Comparison of ENCODE assay signal across 22 cellular contexts in genomic region chr1:209736467-209737117, GRCh38. TPM values are rescaled to one million over a fixed set of nuclear protein-coding genes. Genes with fewer than 3 reads are reported as not detected.
A peak's percentile ranks its signal among the peaks of the same experiment; 100 is the strongest.
DNase-seq lines count a peak whose midpoint lies in the region; ATAC-seq and TF ChIP-seq lines count a peak whose summit lies in the region.
"Had no signal": no experiment of that assay in that cellular context is flagged by ENCODE, and none has a peak within 500 bp of the region (broad histone marks: within the 10 kb centered on the region; RNA-seq: fewer than 3 reads in every experiment).

No MANE protein-coding gene starts in this region.

- ATAC-seq in activated CD8-positive, alpha-beta T cell treated with anti-CD3 and anti-CD28 coated beads for 36 hours = peak; percentile 61
- no peak for ATAC-seq in activated CD8-positive, alpha-beta T cell treated with anti-CD3 and anti-CD28 coated beads, Interleukin-2, amount 10 ng/mL, durations not matched to agents 7 days and 5 days
- peak; percentile 79 for ATAC-seq in activated T-helper 17 cell treated with anti-CD3 and anti-CD28 coated beads, Interleukin-2, amount 50 U/mL, for 72 hours (replicated peaks)
- peak; percentile 86 for ATAC-seq in stimulated activated effector memory CD8-positive, alpha-beta T cell treated with anti-CD3 and anti-CD28 coated beads, Interleukin-12 subunit alpha, Interleukin-12 subunit beta, amount 100 ng/mL, for 72 hours
- ATAC-seq in Right ventricle myocardium superior (ENCODE audit: poor library complexity) (no peak), PC-3 (no peak)
- ATAC-seq: Panc1 had no signal

- H4K20me1 ChIP-seq in GM23248 (ENCODE audit: insufficient read depth) (no peaks in the 10 kb centered on the region), PC-3 (ENCODE audit: low read length) (no peaks in the 10 kb centered on the region)

- H3K36me3 Mint-ChIP-seq in activated CD8-positive, alpha-beta T cell treated with anti-CD3 and anti-CD28 coated beads for 36 hours (ENCODE audit: low read depth) = no peaks in the 10 kb centered on the region
- H3K36me3 Mint-ChIP-seq in activated CD8-positive, alpha-beta T cell treated with anti-CD3 and anti-CD28 coated beads, Interleukin-2, amount 10 ng/mL, durations not matched to agents 7 days and 5 days (ENCODE audit: low read depth) = no peaks in the 10 kb centered on the region
- H3K36me3 Mint-ChIP-seq in activated T-helper 17 cell treated with anti-CD3 and anti-CD28 coated beads, Interleukin-2, amount 50 U/mL, for 72 hours (ENCODE audit: low read depth) = peaks cover 8% of the 10 kb centered on the region
- no peaks in the 10 kb centered on the region for H3K36me3 Mint-ChIP-seq in stimulated activated effector memory CD8-positive, alpha-beta T cell treated with anti-CD3 and anti-CD28 coated beads, Interleukin-12 subunit alpha, Interleukin-12 subunit beta, amount 100 ng/mL, for 72 hours

- no peak for TF ChIP-seq CTCF in activated CD8-positive, alpha-beta T cell treated with anti-CD3 and anti-CD28 coated beads for 36 hours (IDR thresholded peaks at IDR 0.05)
- no peak for TF ChIP-seq CTCF in PC-3 (conservative IDR thresholded peaks at IDR 0.05; ENCODE audit: low read depth, low read length)

- H3K27me3 Mint-ChIP-seq in activated CD8-positive, alpha-beta T cell treated with anti-CD3 and anti-CD28 coated beads for 36 hours = no peaks in the 10 kb centered on the region
- H3K27me3 Mint-ChIP-seq in activated CD8-positive, alpha-beta T cell treated with anti-CD3 and anti-CD28 coated beads, Interleukin-2, amount 10 ng/mL, durations not matched to agents 7 days and 5 days (ENCODE audit: low read depth) = no peaks in the 10 kb centered on the region
- H3K27me3 Mint-ChIP-seq in activated T-helper 17 cell treated with anti-CD3 and anti-CD28 coated beads, Interleukin-2, amount 50 U/mL, for 72 hours = no peaks in the 10 kb centered on the region
- H3K27me3 Mint-ChIP-seq: CD4-positive, alpha-beta T cell had no signal

- no peak overlapping the region for H2AFZ ChIP-seq in GM23248
- no peak overlapping the region for H2AFZ ChIP-seq in PC-3 (ENCODE audit: low read length)

- peaks cover 41% of the 10 kb centered on the region for H3K4me1 Mint-ChIP-seq in activated CD8-positive, alpha-beta T cell treated with anti-CD3 and anti-CD28 coated beads for 36 hours (ENCODE audit: low read depth)
- H3K4me1 Mint-ChIP-seq in activated CD8-positive, alpha-beta T cell treated with anti-CD3 and anti-CD28 coated beads, Interleukin-2, amount 10 ng/mL, durations not matched to agents 7 days and 5 days (ENCODE audit: low read depth) = peaks cover 3% of the 10 kb centered on the region
- H3K4me1 Mint-ChIP-seq in activated T-helper 17 cell treated with anti-CD3 and anti-CD28 coated beads, Interleukin-2, amount 50 U/mL, for 72 hours = peaks cover 36% of the 10 kb centered on the region
- peaks cover 37% of the 10 kb centered on the region for H3K4me1 Mint-ChIP-seq in stimulated activated effector memory CD8-positive, alpha-beta T cell treated with anti-CD3 and anti-CD28 coated beads, Interleukin-12 subunit alpha, Interleukin-12 subunit beta, amount 100 ng/mL, for 72 hours

- H3K4me3 Mint-ChIP-seq in activated CD8-positive, alpha-beta T cell treated with anti-CD3 and anti-CD28 coated beads for 36 hours = no peak overlapping the region
- H3K4me3 Mint-ChIP-seq in activated CD8-positive, alpha-beta T cell treated with anti-CD3 and anti-CD28 coated beads, Interleukin-2, amount 10 ng/mL, durations not matched to agents 7 days and 5 days = no peak overlapping the region
- H3K4me3 Mint-ChIP-seq in activated T-helper 17 cell treated with anti-CD3 and anti-CD28 coated beads, Interleukin-2, amount 50 U/mL, for 72 hours = peak overlapping the region; percentile 52
- H3K4me3 Mint-ChIP-seq in stimulated activated effector memory CD8-positive, alpha-beta T cell treated with anti-CD3 and anti-CD28 coated beads, Interleukin-12 subunit alpha, Interleukin-12 subunit beta, amount 100 ng/mL, for 72 hours = peak overlapping the region; percentile 21
- H3K4me3 Mint-ChIP-seq: CD4-positive, alpha-beta T cell had no signal

- in situ Hi-C loops in GM23248 (cut with MboI) = no loop called here

- CTCF ChIA-PET in activated CD8-positive, alpha-beta T cell treated with anti-CD3 and anti-CD28 coated beads for 36 hours (lab: Charles Lee) = interaction anchor here (1.0 to 3.3 kb wide), 16 partner anchors 8 to 170 kb away, joined by 3 to 40 read pairs (median 4); partner anchors contain the start of gene TRAF3IP3
- CTCF ChIA-PET in activated CD8-positive, alpha-beta T cell treated with anti-CD3 and anti-CD28 coated beads, Interleukin-2, amount 10 ng/mL, durations not matched to agents 7 days and 5 days (lab: Charles Lee) = interaction anchor here (1.2 to 3.2 kb wide), 7 partner anchors 8 to 170 kb away, joined by 3 to 16 read pairs (median 6); no protein-coding TSS in a partner anchor
- CTCF ChIA-PET in PC-3 (lab: Charles Lee) = no interaction called here

- no peak for DNase-seq in activated CD8-positive, alpha-beta T cell treated with anti-CD3 and anti-CD28 coated beads for 36 hours
- DNase-seq in activated CD8-positive, alpha-beta T cell treated with anti-CD3 and anti-CD28 coated beads, Interleukin-2, amount 10 ng/mL, durations not matched to agents 7 days and 5 days = no peak
- DNase-seq in CD1c-positive myeloid dendritic cell (ENCODE audit: extremely low spot score) (peak; percentile 75), Right ventricle myocardium superior (no peak), GM23248 (no peak), PC-3 (no peak)
- DNase-seq in stimulated activated effector memory CD8-positive, alpha-beta T cell treated with anti-CD3 and anti-CD28 coated beads, Interleukin-12 subunit alpha, Interleukin-12 subunit beta, amount 100 ng/mL, for 72 hours (ENCODE audit: low spot score in 2 of 2) = no peak
- DNase-seq: BE2C; Caco-2; CD4-positive, alpha-beta T cell; GDM1; Kasumi-1; MG63; NCI-H1092 treated with DMSO at 0.1 percent for 48 hours; NCI-H146; NCI-H2029 treated with DMSO at 0.1 percent for 48 hours; NCI-H2171; NCI-H526 had no signal

- H3K4me1 ChIP-seq in GM23248 (ENCODE audit: insufficient read depth) (peaks cover 9% of the 10 kb centered on the region), PC-3 (ENCODE audit: insufficient read depth, low read length) (no peaks in the 10 kb centered on the region)
- H3K4me1 ChIP-seq: BE2C, Caco-2, HAP-1 had no signal

- H3K36me3 ChIP-seq in GM23248 (ENCODE audit: low read depth) (no peaks in the 10 kb centered on the region), PC-3 (ENCODE audit: low read depth, low read length) (no peaks in the 10 kb centered on the region)
- H3K36me3 ChIP-seq: BE2C, HAP-1, MG63 had no signal

- H3K27me3 ChIP-seq in GM23248 (replicated peaks; ENCODE audit: insufficient read depth) = no peaks in the 10 kb centered on the region
- no peaks in the 10 kb centered on the region for H3K27me3 ChIP-seq in PC-3 (ENCODE audit: low read length)
- H3K27me3 ChIP-seq: MG63 had no signal

- H3K27ac Mint-ChIP-seq in activated CD8-positive, alpha-beta T cell treated with anti-CD3 and anti-CD28 coated beads for 36 hours = peak overlapping the region; percentile 77
- no peak overlapping the region for H3K27ac Mint-ChIP-seq in activated CD8-positive, alpha-beta T cell treated with anti-CD3 and anti-CD28 coated beads, Interleukin-2, amount 10 ng/mL, durations not matched to agents 7 days and 5 days
- H3K27ac Mint-ChIP-seq in activated T-helper 17 cell treated with anti-CD3 and anti-CD28 coated beads, Interleukin-2, amount 50 U/mL, for 72 hours = peak overlapping the region; percentile 73
- H3K27ac Mint-ChIP-seq in stimulated activated effector memory CD8-positive, alpha-beta T cell treated with anti-CD3 and anti-CD28 coated beads, Interleukin-12 subunit alpha, Interleukin-12 subunit beta, amount 100 ng/mL, for 72 hours = peak overlapping the region; percentile 30
- H3K27ac Mint-ChIP-seq: CD4-positive, alpha-beta T cell had no signal

- H3K9me2 ChIP-seq in GM23248 (ENCODE audit: insufficient read depth) (no peaks in the 10 kb centered on the region), PC-3 (replicated peaks; ENCODE audit: low read length) (no peaks in the 10 kb centered on the region)

- H3K9ac ChIP-seq in GM23248 (no peak overlapping the region), PC-3 (ENCODE audit: low read length) (no peak overlapping the region)

- no peak overlapping the region for H3K4me3 ChIP-seq in GM23248
- no peak overlapping the region for H3K4me3 ChIP-seq in PC-3 (ENCODE audit: low read length)
- H3K4me3 ChIP-seq: HAP-1, MG63 had no signal

- H3K27ac ChIP-seq in GM23248 (no peak overlapping the region), PC-3 (ENCODE audit: low read length) (no peak overlapping the region)

- no peaks in the 10 kb centered on the region for H3K9me3 ChIP-seq in GM23248 (ENCODE audit: low read depth)
- no peaks in the 10 kb centered on the region for H3K9me3 ChIP-seq in PC-3 (ENCODE audit: low read length)
- H3K9me3 ChIP-seq: BE2C, Caco-2, HAP-1, MG63 had no signal

- 23 to 28% methylated on average over 3 of the region's 3 CpGs for WGBS in GM23248 (ENCODE audit: low coverage in 1 of 2, low lambda C conversion rate in 2 of 2, missing lambda C conversion rate in 2 of 2), 2 experiments

- H3K4me2 ChIP-seq in GM23248 (ENCODE audit: unreplicated experiment) (no peak overlapping the region), PC-3 (ENCODE audit: low read length) (no peak overlapping the region)

- no peaks in the 10 kb centered on the region for H3K9me3 Mint-ChIP-seq in activated CD8-positive, alpha-beta T cell treated with anti-CD3 and anti-CD28 coated beads for 36 hours
- H3K9me3 Mint-ChIP-seq in activated CD8-positive, alpha-beta T cell treated with anti-CD3 and anti-CD28 coated beads, Interleukin-2, amount 10 ng/mL, durations not matched to agents 7 days and 5 days (ENCODE audit: insufficient read depth) = no peaks in the 10 kb centered on the region
- peaks cover 6% of the 10 kb centered on the region for H3K9me3 Mint-ChIP-seq in activated T-helper 17 cell treated with anti-CD3 and anti-CD28 coated beads, Interleukin-2, amount 50 U/mL, for 72 hours
- no peaks in the 10 kb centered on the region for H3K9me3 Mint-ChIP-seq in stimulated activated effector memory CD8-positive, alpha-beta T cell treated with anti-CD3 and anti-CD28 coated beads, Interleukin-12 subunit alpha, Interleukin-12 subunit beta, amount 100 ng/mL, for 72 hours
- H3K9me3 Mint-ChIP-seq: CD4-positive, alpha-beta T cell had no signal

- POLR2A ChIA-PET in activated CD8-positive, alpha-beta T cell treated with anti-CD3 and anti-CD28 coated beads for 36 hours (lab: Charles Lee) = interaction anchor here (0.8 to 4.1 kb wide), 6 partner anchors 12 to 62 kb away, joined by 3 to 20 read pairs (median 4); no protein-coding TSS in a partner anchor
- POLR2A ChIA-PET in activated CD8-positive, alpha-beta T cell treated with anti-CD3 and anti-CD28 coated beads, Interleukin-2, amount 10 ng/mL, durations not matched to agents 7 days and 5 days (lab: Charles Lee) = no interaction called here
- POLR2A ChIA-PET in PC-3 (lab: Charles Lee; ENCODE audit: unreplicated experiment) = no interaction called here

- H3K79me2 ChIP-seq in GM23248 (ENCODE audit: insufficient read depth) = no peaks in the 10 kb centered on the region
- H3K79me2 ChIP-seq in PC-3 (ENCODE audit: low read length) = no peaks in the 10 kb centered on the region

- intact Hi-C loops in activated CD8-positive, alpha-beta T cell treated with anti-CD3 and anti-CD28 coated beads for 36 hours (cut with micrococcal nuclease) = no loop called here
- intact Hi-C loops in Right ventricle myocardium superior (cut with DNase I) (no loop called here), PC-3 (cut with micrococcal nuclease) (no loop called here)

- BruUV-seq in PC-3 (replicated peaks; lab: Mats Ljungman, UMichigan) = no TSS peak

- H3F3A ChIP-seq in GM23248 (ENCODE audit: insufficient read depth) = 0 out of 2 replicates have a peak, but pooled peaks cover 9% of the 10 kb centered on the region
- H3F3A ChIP-seq in PC-3 (ENCODE audit: low read length, unreplicated experiment) = no peaks in the 10 kb centered on the region

RNA-seq across cellular contexts. Expression of gene TRAF3IP3, which starts 19.3 kb away (rescaled TPM):
- total RNA-seq in activated CD8-positive, alpha-beta T cell treated with anti-CD3 and anti-CD28 coated beads for 36 hours = 100 to 1,000 TPM; 194 TPM
- total RNA-seq in activated CD8-positive, alpha-beta T cell treated with anti-CD3 and anti-CD28 coated beads, Interleukin-2, amount 10 ng/mL, durations not matched to agents 7 days and 5 days = 100 to 1,000 TPM; 319 to 322 TPM
- 100 to 1,000 TPM; 175 to 184 TPM for total RNA-seq in activated T-helper 17 cell treated with anti-CD3 and anti-CD28 coated beads, Interleukin-2, amount 50 U/mL, for 72 hours
- total RNA-seq in Right ventricle myocardium superior = 0.70 TPM
- total RNA-seq in GM23248 (2014; rRNA removed; shearing (Covaris generic)) = not detected in 2 replicates
- 0.25 TPM in 1 of 2 replicates, not detected in the other for polyA plus RNA-seq in GM23248 (2016; fragmentation: Nextera tagmentation; extraction: Ambion mirVana)
- not detected in 2 replicates for total RNA-seq in PC-3 (2014; rRNA removed)
- total RNA-seq: Caco-2, Daoy had no signal

RNA-seq across cellular contexts. Expression of gene HSD11B1, which starts 31.9 kb away (rescaled TPM):
- total RNA-seq in activated CD8-positive, alpha-beta T cell treated with anti-CD3 and anti-CD28 coated beads for 36 hours = under 1 TPM; 0.47 to 0.59 TPM
- not detected for total RNA-seq in activated CD8-positive, alpha-beta T cell treated with anti-CD3 and anti-CD28 coated beads, Interleukin-2, amount 10 ng/mL, durations not matched to agents 7 days and 5 days
- total RNA-seq in activated T-helper 17 cell treated with anti-CD3 and anti-CD28 coated beads, Interleukin-2, amount 50 U/mL, for 72 hours = 1 to 10 TPM; 2.4 to 9.7 TPM
- total RNA-seq in Right ventricle myocardium superior (4.6 TPM), PC-3 (2014; rRNA removed) (not detected in 2 replicates)
- 0.54 TPM in 1 of 2 replicates, not detected in the other for total RNA-seq in GM23248 (2014; rRNA removed; shearing (Covaris generic))
- polyA plus RNA-seq in GM23248 (2016; fragmentation: Nextera tagmentation; extraction: Ambion mirVana) = 1.0 and 1.8 TPM in 2 replicates
- total RNA-seq: Caco-2, Daoy had no signal

RNA-seq across cellular contexts. Expression of gene C1orf74, which starts 47.8 kb away (rescaled TPM):
- 1 to 10 TPM; 2.8 to 3.0 TPM for total RNA-seq in activated CD8-positive, alpha-beta T cell treated with anti-CD3 and anti-CD28 coated beads for 36 hours
- total RNA-seq in activated CD8-positive, alpha-beta T cell treated with anti-CD3 and anti-CD28 coated beads, Interleukin-2, amount 10 ng/mL, durations not matched to agents 7 days and 5 days = 1 to 10 TPM; 2.5 to 2.6 TPM
- 1 to 10 TPM; 2.5 to 3.8 TPM for total RNA-seq in activated T-helper 17 cell treated with anti-CD3 and anti-CD28 coated beads, Interleukin-2, amount 50 U/mL, for 72 hours
- 1.9 TPM for total RNA-seq in Right ventricle myocardium superior
- 2.1 and 2.3 TPM in 2 replicates for total RNA-seq in GM23248 (2014; rRNA removed; shearing (Covaris generic))
- polyA plus RNA-seq in GM23248 (2016; fragmentation: Nextera tagmentation; extraction: Ambion mirVana) = 1.4 and 1.5 TPM in 2 replicates
- 5.7 and 6.7 TPM in 2 replicates for total RNA-seq in PC-3 (2014; rRNA removed)

Comparison
In these comparisons a context has a peak if more than half of its experiments do, and no peak if none do; other contexts are left out.
1. ATAC-seq: peak in activated CD8-positive, alpha-beta T cell treated with anti-CD3 and anti-CD28 coated beads for 36 hours (single experiment), activated T-helper 17 cell treated with anti-CD3 and anti-CD28 coated beads, Interleukin-2, amount 50 U/mL, for 72 hours (single experiment) and stimulated activated effector memory CD8-positive, alpha-beta T cell treated with anti-CD3 and anti-CD28 coated beads, Interleukin-12 subunit alpha, Interleukin-12 subunit beta, amount 100 ng/mL, for 72 hours (single experiment); none in activated CD8-positive, alpha-beta T cell treated with anti-CD3 and anti-CD28 coated beads, Interleukin-2, amount 10 ng/mL, durations not matched to agents 7 days and 5 days (single experiment), Right ventricle myocardium superior (single experiment) and PC-3 (single experiment).
2. H3K4me3 Mint-ChIP-seq: peak in activated T-helper 17 cell treated with anti-CD3 and anti-CD28 coated beads, Interleukin-2, amount 50 U/mL, for 72 hours (single experiment) and stimulated activated effector memory CD8-positive, alpha-beta T cell treated with anti-CD3 and anti-CD28 coated beads, Interleukin-12 subunit alpha, Interleukin-12 subunit beta, amount 100 ng/mL, for 72 hours (single experiment); none in activated CD8-positive, alpha-beta T cell treated with anti-CD3 and anti-CD28 coated beads for 36 hours (single experiment) and activated CD8-positive, alpha-beta T cell treated with anti-CD3 and anti-CD28 coated beads, Interleukin-2, amount 10 ng/mL, durations not matched to agents 7 days and 5 days (single experiment).
3. RNA of gene TRAF3IP3, which starts 19.3 kb away (total RNA-seq): 319 to 322 TPM in activated CD8-positive, alpha-beta T cell treated with anti-CD3 and anti-CD28 coated beads, Interleukin-2, amount 10 ng/mL, durations not matched to agents 7 days and 5 days, 194 TPM in activated CD8-positive, alpha-beta T cell treated with anti-CD3 and anti-CD28 coated beads for 36 hours and 175 to 184 TPM in activated T-helper 17 cell treated with anti-CD3 and anti-CD28 coated beads, Interleukin-2, amount 50 U/mL, for 72 hours; 0.70 TPM in Right ventricle myocardium superior (single experiment), not detected in GM23248 and not detected in PC-3; every median in the first group is over 100 times any median in the second.